2 cellular contexts compared by ENCODE assay signal in the genomic region with DNA sequence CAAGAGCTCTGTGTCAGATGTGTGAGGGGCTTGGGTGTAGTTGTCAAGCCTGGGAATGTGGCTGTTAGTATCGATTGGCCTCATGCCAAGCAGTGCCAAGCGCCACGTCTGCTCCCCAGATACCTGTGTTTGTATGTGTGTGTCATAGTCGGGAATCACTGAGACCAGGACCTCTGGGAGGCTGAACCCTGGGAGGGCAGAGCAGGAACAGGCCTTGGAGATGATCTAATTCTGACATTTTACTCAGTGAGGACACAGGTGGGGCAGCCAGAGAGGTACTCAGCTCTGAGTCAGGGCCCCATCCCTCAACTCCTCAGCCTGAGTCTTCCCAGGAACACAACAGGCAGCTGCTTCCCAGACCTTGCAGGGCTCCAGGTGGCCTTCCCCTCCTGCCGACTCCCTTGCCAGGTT.
TF ChIP-seq lines count a peak whose summit lies in the region.

No MANE protein-coding gene starts in this region.

TF ChIP-seq in A549, 52 proteins besides CTCF, POLR2A, EP300 and RAD21 (continued from another document):
- TF ChIP-seq, protein P1, sequence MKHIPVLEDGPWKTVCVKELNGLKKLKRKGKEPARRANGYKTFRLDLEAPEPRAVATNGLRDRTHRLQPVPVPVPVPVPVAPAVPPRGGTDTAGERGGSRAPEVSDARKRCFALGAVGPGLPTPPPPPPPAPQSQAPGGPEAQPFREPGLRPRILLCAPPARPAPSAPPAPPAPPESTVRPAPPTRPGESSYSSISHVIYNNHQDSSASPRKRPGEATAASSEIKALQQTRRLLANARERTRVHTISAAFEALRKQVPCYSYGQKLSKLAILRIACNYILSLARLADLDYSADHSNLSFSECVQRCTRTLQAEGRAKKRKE (CRISPR knock-in tag; IDR thresholded peaks at IDR 0.05; ENCODE audit: low read depth) = no peak
- TF ChIP-seq RARB (CRISPR knock-in tag; IDR thresholded peaks at IDR 0.05) (no peak), CHD4 (IDR thresholded peaks at IDR 0.05; ENCODE audit: borderline replicate concordance) (no peak)
- TF ChIP-seq, protein P2, sequence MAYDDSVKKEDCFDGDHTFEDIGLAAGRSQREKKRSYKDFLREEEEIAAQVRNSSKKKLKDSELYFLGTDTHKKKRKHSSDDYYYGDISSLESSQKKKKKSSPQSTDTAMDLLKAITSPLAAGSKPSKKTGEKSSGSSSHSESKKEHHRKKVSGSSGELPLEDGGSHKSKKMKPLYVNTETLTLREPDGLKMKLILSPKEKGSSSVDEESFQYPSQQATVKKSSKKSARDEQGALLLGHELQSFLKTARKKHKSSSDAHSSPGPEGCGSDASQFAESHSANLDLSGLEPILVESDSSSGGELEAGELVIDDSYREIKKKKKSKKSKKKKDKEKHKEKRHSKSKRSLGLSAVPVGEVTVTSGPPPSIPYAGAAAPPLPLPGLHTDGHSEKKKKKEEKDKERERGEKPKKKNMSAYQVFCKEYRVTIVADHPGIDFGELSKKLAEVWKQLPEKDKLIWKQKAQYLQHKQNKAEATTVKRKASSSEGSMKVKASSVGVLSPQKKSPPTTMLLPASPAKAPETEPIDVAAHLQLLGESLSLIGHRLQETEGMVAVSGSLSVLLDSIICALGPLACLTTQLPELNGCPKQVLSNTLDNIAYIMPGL (CRISPR knock-in tag; IDR thresholded peaks at IDR 0.05; ENCODE audit: borderline replicate concordance) = no peak

TF ChIP-seq in HEK293, 187 proteins besides CTCF, POLR2A, EP300 and RAD21 (continued from another document):
- TF ChIP-seq SCRT2 (tag by site-specific recombination; IDR thresholded peaks at IDR 0.05) (peak; percentile 33; the same call in 1 of the 2 replicates), ZNF549 (tag by site-specific recombination; IDR thresholded peaks at IDR 0.05) (no peak), ZNF561 (tag by site-specific recombination; IDR thresholded peaks at IDR 0.05; ENCODE audit: borderline replicate concordance) (no peak), GLIS1 (tag by site-specific recombination; IDR thresholded peaks at IDR 0.05) (peak; percentile 65), ZIC2 (tag by site-specific recombination; IDR thresholded peaks at IDR 0.05) (peak; percentile 72), ZNF248 (tag by site-specific recombination; IDR thresholded peaks at IDR 0.05) (no peak), SCRT1 (tag by site-specific recombination; IDR thresholded peaks at IDR 0.05; ENCODE audit: borderline replicate concordance) (no peak), ZNF623 (tag by site-specific recombination; IDR thresholded peaks at IDR 0.05) (no peak), ZNF600 (tag by site-specific recombination; IDR thresholded peaks at IDR 0.05) (no peak), MZF1 (tag by site-specific recombination; IDR thresholded peaks at IDR 0.05; ENCODE audit: borderline replicate concordance) (no peak), SETDB1 (IDR thresholded peaks at IDR 0.05; ENCODE audit: insufficient read length, low read length) (no peak)
- TF ChIP-seq, protein P3, sequence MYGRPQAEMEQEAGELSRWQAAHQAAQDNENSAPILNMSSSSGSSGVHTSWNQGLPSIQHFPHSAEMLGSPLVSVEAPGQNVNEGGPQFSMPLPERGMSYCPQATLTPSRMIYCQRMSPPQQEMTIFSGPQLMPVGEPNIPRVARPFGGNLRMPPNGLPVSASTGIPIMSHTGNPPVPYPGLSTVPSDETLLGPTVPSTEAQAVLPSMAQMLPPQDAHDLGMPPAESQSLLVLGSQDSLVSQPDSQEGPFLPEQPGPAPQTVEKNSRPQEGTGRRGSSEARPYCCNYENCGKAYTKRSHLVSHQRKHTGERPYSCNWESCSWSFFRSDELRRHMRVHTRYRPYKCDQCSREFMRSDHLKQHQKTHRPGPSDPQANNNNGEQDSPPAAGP (tag by site-specific recombination; IDR thresholded peaks at IDR 0.05) = 0 out of 2 replicates have a peak, but pooled peaks have one; percentile 45
